ENCODE assay signal across 1 cellular context in genomic region chr12:7129647-7130536, GRCh38.
A peak's percentile ranks its signal among the peaks of the same experiment; 100 is the strongest.
TF ChIP-seq lines count a peak whose summit lies in the region.

CLSTN3 (plus strand) TSS chr12:7130371; CDS start chr12:7130649, 278 bp downstream.

TF ChIP-seq in HepG2, 621 proteins besides CTCF, POLR2A, EP300 and RAD21 (continued from another document and continues in another):
- TF ChIP-seq GLMP (CRISPR knock-in tag; IDR thresholded peaks at IDR 0.05; ENCODE audit: borderline replicate concordance): no peak
- no peak for TF ChIP-seq KLF13 (CRISPR knock-in tag; IDR thresholded peaks at IDR 0.05)
- TF ChIP-seq CHCHD3 (CRISPR knock-in tag; IDR thresholded peaks at IDR 0.05): no peak
- TF ChIP-seq, protein P1, sequence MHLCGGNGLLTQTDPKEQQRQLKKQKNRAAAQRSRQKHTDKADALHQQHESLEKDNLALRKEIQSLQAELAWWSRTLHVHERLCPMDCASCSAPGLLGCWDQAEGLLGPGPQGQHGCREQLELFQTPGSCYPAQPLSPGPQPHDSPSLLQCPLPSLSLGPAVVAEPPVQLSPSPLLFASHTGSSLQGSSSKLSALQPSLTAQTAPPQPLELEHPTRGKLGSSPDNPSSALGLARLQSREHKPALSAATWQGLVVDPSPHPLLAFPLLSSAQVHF (CRISPR knock-in tag; IDR thresholded peaks at IDR 0.05): no peak
- 0 out of 2 replicates have a peak, but pooled peaks have one; percentile 20 for TF ChIP-seq ZNF891 (CRISPR knock-in tag; IDR thresholded peaks at IDR 0.05)
- TF ChIP-seq, protein P2, sequence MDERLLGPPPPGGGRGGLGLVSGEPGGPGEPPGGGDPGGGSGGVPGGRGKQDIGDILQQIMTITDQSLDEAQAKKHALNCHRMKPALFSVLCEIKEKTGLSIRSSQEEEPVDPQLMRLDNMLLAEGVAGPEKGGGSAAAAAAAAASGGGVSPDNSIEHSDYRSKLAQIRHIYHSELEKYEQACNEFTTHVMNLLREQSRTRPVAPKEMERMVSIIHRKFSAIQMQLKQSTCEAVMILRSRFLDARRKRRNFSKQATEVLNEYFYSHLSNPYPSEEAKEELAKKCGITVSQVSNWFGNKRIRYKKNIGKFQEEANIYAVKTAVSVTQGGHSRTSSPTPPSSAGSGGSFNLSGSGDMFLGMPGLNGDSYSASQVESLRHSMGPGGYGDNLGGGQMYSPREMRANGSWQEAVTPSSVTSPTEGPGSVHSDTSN (CRISPR knock-in tag; IDR thresholded peaks at IDR 0.05): peak; percentile 90
- TF ChIP-seq CBFB (CRISPR knock-in tag; IDR thresholded peaks at IDR 0.05): no peak
- no peak for TF ChIP-seq TARDBP (CRISPR knock-in tag; IDR thresholded peaks at IDR 0.05)
- peak; percentile 87 for TF ChIP-seq CREM (IDR thresholded peaks at IDR 0.05)
- TF ChIP-seq CREM (CRISPR knock-in tag; IDR thresholded peaks at IDR 0.05): no peak
- TF ChIP-seq ZNF687 (CRISPR knock-in tag; IDR thresholded peaks at IDR 0.05): peak; percentile 68
- no peak for TF ChIP-seq AHR (CRISPR knock-in tag; IDR thresholded peaks at IDR 0.05)
- TF ChIP-seq CREBL2 (CRISPR knock-in tag; IDR thresholded peaks at IDR 0.05; ENCODE audit: borderline replicate concordance): no peak
- no peak for TF ChIP-seq ZNF33A (CRISPR knock-in tag; IDR thresholded peaks at IDR 0.05; ENCODE audit: borderline replicate concordance)
- no peak for TF ChIP-seq SOX6 (IDR thresholded peaks at IDR 0.05)
- no peak for TF ChIP-seq SOX6 (CRISPR knock-in tag; IDR thresholded peaks at IDR 0.05)
- 0 out of 2 replicates have a peak, but pooled peaks have one; percentile 22 for TF ChIP-seq ZNF335 (CRISPR knock-in tag; IDR thresholded peaks at IDR 0.05)
- TF ChIP-seq, protein P3, sequence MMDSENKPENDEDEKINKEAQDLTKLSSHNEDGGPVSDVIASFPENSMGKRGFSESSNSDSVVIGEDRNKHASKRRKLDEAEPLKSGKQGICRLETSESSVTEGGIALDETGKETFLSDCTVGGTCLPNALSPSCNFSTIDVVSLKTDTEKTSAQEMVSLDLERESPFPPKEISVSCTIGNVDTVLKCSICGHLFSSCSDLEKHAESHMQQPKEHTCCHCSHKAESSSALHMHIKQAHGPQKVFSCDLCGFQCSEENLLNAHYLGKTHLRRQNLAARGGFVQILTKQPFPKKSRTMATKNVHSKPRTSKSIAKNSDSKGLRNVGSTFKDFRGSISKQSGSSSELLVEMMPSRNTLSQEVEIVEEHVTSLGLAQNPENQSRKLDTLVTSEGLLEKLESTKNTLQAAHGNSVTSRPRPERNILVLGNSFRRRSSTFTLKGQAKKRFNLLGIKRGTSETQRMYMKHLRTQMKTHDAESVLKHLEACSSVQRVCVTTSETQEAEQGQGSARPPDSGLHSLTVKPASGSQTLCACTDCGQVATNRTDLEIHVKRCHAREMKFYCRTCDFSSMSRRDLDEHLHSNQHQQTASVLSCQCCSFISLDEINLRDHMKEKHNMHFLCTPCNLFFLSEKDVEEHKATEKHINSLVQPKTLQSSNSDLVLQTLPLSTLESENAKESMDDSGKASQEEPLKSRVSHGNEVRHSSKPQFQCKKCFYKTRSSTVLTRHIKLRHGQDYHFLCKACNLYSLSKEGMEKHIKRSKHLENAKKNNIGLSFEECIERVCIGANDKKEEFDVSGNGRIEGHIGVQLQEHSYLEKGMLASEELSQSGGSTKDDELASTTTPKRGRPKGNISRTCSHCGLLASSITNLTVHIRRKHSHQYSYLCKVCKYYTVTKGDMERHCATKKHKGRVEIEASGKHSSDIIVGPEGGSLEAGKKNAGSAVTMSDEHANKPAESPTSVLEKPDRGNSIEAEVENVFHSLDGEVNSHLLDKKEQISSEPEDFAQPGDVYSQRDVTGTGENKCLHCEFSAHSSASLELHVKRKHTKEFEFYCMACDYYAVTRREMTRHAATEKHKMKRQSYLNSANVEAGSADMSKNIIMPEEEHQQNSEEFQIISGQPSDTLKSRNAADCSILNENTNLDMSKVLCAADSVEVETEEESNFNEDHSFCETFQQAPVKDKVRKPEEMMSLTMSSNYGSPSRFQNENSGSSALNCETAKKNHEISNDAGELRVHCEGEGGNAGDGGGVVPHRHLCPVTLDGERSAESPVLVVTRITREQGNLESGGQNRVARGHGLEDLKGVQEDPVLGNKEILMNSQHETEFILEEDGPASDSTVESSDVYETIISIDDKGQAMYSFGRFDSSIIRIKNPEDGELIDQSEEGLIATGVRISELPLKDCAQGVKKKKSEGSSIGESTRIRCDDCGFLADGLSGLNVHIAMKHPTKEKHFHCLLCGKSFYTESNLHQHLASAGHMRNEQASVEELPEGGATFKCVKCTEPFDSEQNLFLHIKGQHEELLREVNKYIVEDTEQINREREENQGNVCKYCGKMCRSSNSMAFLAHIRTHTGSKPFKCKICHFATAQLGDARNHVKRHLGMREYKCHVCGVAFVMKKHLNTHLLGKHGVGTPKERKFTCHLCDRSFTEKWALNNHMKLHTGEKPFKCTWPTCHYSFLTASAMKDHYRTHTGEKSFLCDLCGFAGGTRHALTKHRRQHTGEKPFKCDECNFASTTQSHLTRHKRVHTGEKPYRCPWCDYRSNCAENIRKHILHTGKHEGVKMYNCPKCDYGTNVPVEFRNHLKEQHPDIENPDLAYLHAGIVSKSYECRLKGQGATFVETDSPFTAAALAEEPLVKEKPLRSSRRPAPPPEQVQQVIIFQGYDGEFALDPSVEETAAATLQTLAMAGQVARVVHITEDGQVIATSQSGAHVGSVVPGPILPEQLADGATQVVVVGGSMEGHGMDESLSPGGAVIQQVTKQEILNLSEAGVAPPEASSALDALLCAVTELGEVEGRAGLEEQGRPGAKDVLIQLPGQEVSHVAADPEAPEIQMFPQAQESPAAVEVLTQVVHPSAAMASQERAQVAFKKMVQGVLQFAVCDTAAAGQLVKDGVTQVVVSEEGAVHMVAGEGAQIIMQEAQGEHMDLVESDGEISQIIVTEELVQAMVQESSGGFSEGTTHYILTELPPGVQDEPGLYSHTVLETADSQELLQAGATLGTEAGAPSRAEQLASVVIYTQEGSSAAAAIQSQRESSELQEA (CRISPR knock-in tag; IDR thresholded peaks at IDR 0.05; ENCODE audit: not compliant biosample characterization): peak; percentile 19
- TF ChIP-seq ELK4 (CRISPR knock-in tag; IDR thresholded peaks at IDR 0.05; ENCODE audit: borderline replicate concordance): no peak
- no peak for TF ChIP-seq MXI1 (IDR thresholded peaks at IDR 0.05; ENCODE audit: borderline replicate concordance, low read depth, low read length)
- TF ChIP-seq, protein P4, sequence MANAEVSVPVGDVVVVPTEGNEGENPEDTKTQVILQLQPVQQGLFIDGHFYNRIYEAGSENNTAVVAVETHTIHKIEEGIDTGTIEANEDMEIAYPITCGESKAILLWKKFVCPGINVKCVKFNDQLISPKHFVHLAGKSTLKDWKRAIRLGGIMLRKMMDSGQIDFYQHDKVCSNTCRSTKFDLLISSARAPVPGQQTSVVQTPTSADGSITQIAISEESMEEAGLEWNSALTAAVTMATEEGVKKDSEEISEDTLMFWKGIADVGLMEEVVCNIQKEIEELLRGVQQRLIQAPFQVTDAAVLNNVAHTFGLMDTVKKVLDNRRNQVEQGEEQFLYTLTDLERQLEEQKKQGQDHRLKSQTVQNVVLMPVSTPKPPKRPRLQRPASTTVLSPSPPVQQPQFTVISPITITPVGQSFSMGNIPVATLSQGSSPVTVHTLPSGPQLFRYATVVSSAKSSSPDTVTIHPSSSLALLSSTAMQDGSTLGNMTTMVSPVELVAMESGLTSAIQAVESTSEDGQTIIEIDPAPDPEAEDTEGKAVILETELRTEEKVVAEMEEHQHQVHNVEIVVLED (CRISPR knock-in tag; IDR thresholded peaks at IDR 0.05; ENCODE audit: borderline replicate concordance): no peak
- no peak for TF ChIP-seq FOXC1 (CRISPR knock-in tag; IDR thresholded peaks at IDR 0.05; ENCODE audit: borderline replicate concordance)
- no peak for TF ChIP-seq ZNF225 (CRISPR knock-in tag; IDR thresholded peaks at IDR 0.05)
- TF ChIP-seq SUZ12 (IDR thresholded peaks at IDR 0.05; ENCODE audit: low read depth, low read length): no peak
- no peak for TF ChIP-seq SRSF1 (optimal IDR thresholded peaks at IDR 0.05; ENCODE audit: low read depth, low read length)
- no peak for TF ChIP-seq ZSCAN29 (CRISPR knock-in tag; conservative IDR thresholded peaks at IDR 0.05)
- TF ChIP-seq, protein P5, sequence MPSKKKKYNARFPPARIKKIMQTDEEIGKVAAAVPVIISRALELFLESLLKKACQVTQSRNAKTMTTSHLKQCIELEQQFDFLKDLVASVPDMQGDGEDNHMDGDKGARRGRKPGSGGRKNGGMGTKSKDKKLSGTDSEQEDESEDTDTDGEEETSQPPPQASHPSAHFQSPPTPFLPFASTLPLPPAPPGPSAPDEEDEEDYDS (CRISPR knock-in tag; IDR thresholded peaks at IDR 0.05): peak; percentile 67
- peak; percentile 80 for TF ChIP-seq AGO2 (optimal IDR thresholded peaks at IDR 0.05; ENCODE audit: low read depth, low read length)
- no peak for TF ChIP-seq ZNF264 (CRISPR knock-in tag; IDR thresholded peaks at IDR 0.05)
- peak; percentile 59; the same call in 1 of the 2 replicates for TF ChIP-seq ZFP91 (CRISPR knock-in tag; IDR thresholded peaks at IDR 0.05; ENCODE audit: borderline replicate concordance)
- TF ChIP-seq ZNF710 (CRISPR knock-in tag; IDR thresholded peaks at IDR 0.05; ENCODE audit: borderline replicate concordance): no peak
- TF ChIP-seq JUN (CRISPR knock-in tag; IDR thresholded peaks at IDR 0.05): no peak
- 0 out of 2 replicates have a peak, but pooled peaks have one; percentile 12 for TF ChIP-seq RFX5 (IDR thresholded peaks at IDR 0.05; ENCODE audit: low read depth, low read length)
- TF ChIP-seq TBX2 (CRISPR knock-in tag; IDR thresholded peaks at IDR 0.05; ENCODE audit: borderline replicate concordance): peak; percentile 39; the same call in 1 of the 2 replicates
- peak; percentile 29; the same call in 1 of the 2 replicates for TF ChIP-seq TGIF2 (CRISPR knock-in tag; IDR thresholded peaks at IDR 0.05)
